ENCODE assay signal across 8 cellular contexts in genomic region chr1:223133824-223134435, GRCh38.
A peak's percentile ranks its signal among the peaks of the same experiment; 100 is the strongest.
DNase-seq lines count a peak whose midpoint lies in the region; ATAC-seq and TF ChIP-seq lines count a peak whose summit lies in the region.

No MANE protein-coding gene starts in this region.

- peaks cover 30% of the 10 kb centered on the region for H3K4me1 ChIP-seq in muscle layer of colon (ENCODE audit: insufficient read depth, low read length)

- peak; percentile 91 for DNase-seq in COLO668 (lab: John Stamatoyannopoulos, UW; ENCODE audit: unreplicated experiment)
- peak; percentile 79 for DNase-seq in HuH-7.5 (ENCODE audit: low spot score)
- DNase-seq in OCI-M2 (lab: John Stamatoyannopoulos, UW; ENCODE audit: unreplicated experiment): peak; percentile 4
- DNase-seq in activated T-cell treated with anti-CD3 and anti-CD28 coated beads for 48 hours (ENCODE audit: low read depth): peak; percentile 74
- DNase-seq in erythroblast (lab: John Stamatoyannopoulos, UW): peak; percentile 69 to 83
- peak; percentile 50 to 59 for DNase-seq in stimulated activated CD8-positive, alpha-beta memory T cell treated with anti-CD3 and anti-CD28 coated beads, Interleukin-4, amount 100 ng/mL, for 4 hours (ENCODE audit: low read depth in 2 of 2, low spot score in 1 of 2)

- TF ChIP-seq POLR2A in erythroblast (IDR thresholded peaks at IDR 0.05; ENCODE audit: low read length): no peak

- ATAC-seq in GM21526 (IDR thresholded peaks at IDR 0.05; ENCODE audit: low FRiP score, unreplicated experiment): peak; percentile 71

- H3K27ac ChIP-seq in muscle layer of colon (ENCODE audit: low read depth, low read length): peak overlapping the region; percentile 66

- peak overlapping the region; percentile 28 to 30 for H3K4me3 ChIP-seq in muscle layer of colon (ENCODE audit: low read depth in 1 of 2, low read length in 2 of 2)

- H3K9me3 ChIP-seq in muscle layer of colon (ENCODE audit: low read length): no peaks in the 10 kb centered on the region

- no peaks in the 10 kb centered on the region for H3K27me3 ChIP-seq in muscle layer of colon (ENCODE audit: control insufficient read depth in 1 of 2, insufficient read depth in 2 of 2, low read length in 2 of 2)

- peak overlapping the region; percentile 49 for H3K9ac ChIP-seq in muscle layer of colon (ENCODE audit: low read length)

- no peaks in the 10 kb centered on the region for H3K36me3 ChIP-seq in muscle layer of colon (ENCODE audit: insufficient read depth, low read length)

Comparison
In these comparisons a context has a peak if more than half of its experiments do, and no peak if none do; other contexts are left out.
1. Peak in every context shown above with its lines: DNase-seq, ATAC-seq, H3K4me3 ChIP-seq and H3K27ac ChIP-seq.
2. DNase-seq: peak in every context shown above with its lines; median percentile 91 in COLO668; 79 in HuH-7.5; 76 in erythroblast; 74 in activated T-cell treated with anti-CD3 and anti-CD28 coated beads for 48 hours; 54 in stimulated activated CD8-positive, alpha-beta memory T cell treated with anti-CD3 and anti-CD28 coated beads, Interleukin-4, amount 100 ng/mL, for 4 hours; 4 in OCI-M2.